In the genomic region with DNA sequence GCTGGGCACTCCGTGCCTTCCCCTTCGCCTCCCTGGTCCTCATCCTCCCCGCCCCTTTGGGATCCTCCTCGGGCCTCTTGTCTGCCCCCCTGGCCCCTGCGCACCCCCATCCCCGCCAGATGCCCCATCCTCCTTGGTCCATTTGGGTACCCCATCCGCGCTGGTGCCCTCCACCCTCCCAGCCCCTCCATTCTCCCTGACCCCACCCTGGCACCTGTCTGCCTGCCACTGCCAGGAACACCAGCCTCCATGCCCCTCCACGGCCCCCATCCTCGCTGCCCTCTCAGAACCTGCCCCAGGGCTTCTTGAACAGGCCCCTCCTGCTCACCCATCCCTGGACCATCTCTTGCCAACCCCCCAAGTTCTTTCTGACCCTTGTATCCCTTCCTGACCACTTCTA, we compare ENCODE assay signal across 8 cellular contexts. TPM values are rescaled to one million over a fixed set of nuclear protein-coding genes. Genes with fewer than 3 reads are reported as not detected.
DNase-seq lines count a peak whose midpoint lies in the region; ATAC-seq and TF ChIP-seq lines count a peak whose summit lies in the region.

No MANE protein-coding gene starts in this region.

- no peaks in the 10 kb centered on the region for H3K27me3 ChIP-seq in mononuclear cell (ENCODE audit: insufficient read depth, low read length)

- ATAC-seq in HG02970 (IDR thresholded peaks at IDR 0.05; ENCODE audit: low FRiP score, unreplicated experiment): no peak
- no peak for ATAC-seq in GM18502 (IDR thresholded peaks at IDR 0.05; ENCODE audit: poor library complexity, unreplicated experiment)

- no peaks in the 10 kb centered on the region for H3K9me3 ChIP-seq in mononuclear cell (ENCODE audit: low read depth, low read length)

- H3K4me3 ChIP-seq in mononuclear cell (ENCODE audit: low read length): peak overlapping the region; percentile 49

- H3K36me3 Mint-ChIP-seq in chondrocyte (ENCODE audit: low read depth): no peaks in the 10 kb centered on the region

- peak; percentile 14 for DNase-seq in stimulated activated CD4-positive, alpha-beta T cell treated with anti-CD3 and anti-CD28 coated beads, Interleukin-15, amount 100 ng/mL, for 24 hours
- no peak for DNase-seq in stimulated activated CD4-positive, alpha-beta T cell treated with anti-CD3 and anti-CD28 coated beads, Interleukin-4, amount 100 ng/mL, for 24 hours
- DNase-seq in chondrocyte (ENCODE audit: low spot score) (no peak), NCI-H2081 (lab: John Stamatoyannopoulos, UW) (no peak), middle frontal gyrus (ENCODE audit: extremely low spot score, low spot score) (no peak)

- H3K27ac Mint-ChIP-seq in chondrocyte (ENCODE audit: unreplicated experiment): peak overlapping the region; percentile 78

- H3K4me1 Mint-ChIP-seq in chondrocyte (ENCODE audit: low read depth): peaks cover 31% of the 10 kb centered on the region

- H3K9me3 Mint-ChIP-seq in chondrocyte (ENCODE audit: low read depth): no peaks in the 10 kb centered on the region

- H3K4me3 Mint-ChIP-seq in chondrocyte (ENCODE audit: unreplicated experiment): peak overlapping the region; percentile 87

- TF ChIP-seq CTCF in chondrocyte (IDR thresholded peaks at IDR 0.05): no peak

- no peaks in the 10 kb centered on the region for H3K27me3 Mint-ChIP-seq in chondrocyte (ENCODE audit: low read depth)

- peaks cover 53% of the 10 kb centered on the region for H3K4me1 ChIP-seq in mononuclear cell (ENCODE audit: insufficient read depth, low read length)

RNA-seq across cellular contexts. Expression of a gene that starts 0.7 kb away (rescaled TPM):
- total RNA-seq in chondrocyte (20.2 to 27.8 TPM (median 25.5 TPM) in 3 replicates), mononuclear cell (26.1 TPM)

RNA-seq across cellular contexts. Expression of a gene that starts 35.7 kb away (rescaled TPM):
- total RNA-seq in chondrocyte: not detected in 3 replicates
- 0.52 TPM for total RNA-seq in mononuclear cell

RNA-seq across cellular contexts. Expression of a gene that starts 39.5 kb away (rescaled TPM):
- 11.2 to 15.8 TPM (median 12.4 TPM) in 3 replicates for total RNA-seq in chondrocyte
- total RNA-seq in mononuclear cell: 5.2 TPM
